ENCODE assay signal across 8 cellular contexts in the genomic region with DNA sequence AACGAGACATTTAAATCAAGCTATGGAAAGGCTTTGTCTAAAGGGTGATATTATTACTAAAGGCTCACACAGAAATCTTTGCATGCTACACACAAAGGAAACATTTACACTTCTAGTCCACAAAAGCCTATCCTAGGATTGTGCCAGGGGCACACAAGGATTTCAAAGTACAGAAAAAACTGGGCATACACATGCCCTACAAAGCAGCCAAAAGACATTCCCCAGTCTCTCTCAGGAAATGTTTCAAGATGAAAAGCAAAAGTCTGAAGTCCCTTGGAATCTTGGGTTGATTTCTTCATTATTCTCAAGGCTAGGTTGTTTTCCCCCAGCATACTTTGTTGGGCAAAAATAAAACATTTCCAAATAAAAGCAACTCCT. TPM values are rescaled to one million over a fixed set of nuclear protein-coding genes. Genes with fewer than 3 reads are reported as not detected.
DNase-seq lines count a peak whose midpoint lies in the region; ATAC-seq, FAIRE-seq and TF ChIP-seq lines count a peak whose summit lies in the region.

No MANE protein-coding gene starts in this region.

- no peak for TF ChIP-seq CTCF in CD8-positive, alpha-beta T cell (IDR thresholded peaks at IDR 0.05)
- TF ChIP-seq CTCF in endodermal cell (conservative IDR thresholded peaks at IDR 0.05): no peak

- no peaks in the 10 kb centered on the region for H3K27me3 Mint-ChIP-seq in CD8-positive, alpha-beta T cell (ENCODE audit: low read depth)
- no peaks in the 10 kb centered on the region for H3K27me3 Mint-ChIP-seq in endodermal cell (ENCODE audit: insufficient read depth)

- H2AFZ ChIP-seq in neuron (ENCODE audit: low read depth, low read length): no peak overlapping the region

- no CpG with 5 or more reads among the region's 1 CpG for WGBS in endodermal cell (ENCODE audit: insufficient coverage in 1 of 2, insufficient read length in 1 of 2), 2 experiments

- FAIRE-seq in GM12892 (lab: Jason Lieb, UNC): no peak

- H3K36me3 Mint-ChIP-seq in CD8-positive, alpha-beta T cell: peaks cover 24% of the 10 kb centered on the region
- H3K36me3 Mint-ChIP-seq in endodermal cell (ENCODE audit: low read depth): peaks cover 7% of the 10 kb centered on the region

- no peaks in the 10 kb centered on the region for H3K9me3 Mint-ChIP-seq in CD8-positive, alpha-beta T cell
- H3K9me3 Mint-ChIP-seq in endodermal cell: no peaks in the 10 kb centered on the region

- H3K27ac ChIP-seq in CD8-positive, alpha-beta T cell (ENCODE audit: low read depth, low read length): peak overlapping the region; percentile 93
- peak overlapping the region; percentile 90 for H3K27ac ChIP-seq in endodermal cell (ENCODE audit: low read depth, low read length)

- no peak for DNase-seq in CD8-positive, alpha-beta T cell
- DNase-seq in NT2/D1 (ENCODE audit: low read depth, low spot score) (no peak), endodermal cell (no peak), GM12892 (ENCODE audit: insufficient read length) (no peak), nucleus accumbens (lab: John Stamatoyannopoulos, UW) (no peak), NCI-H524 treated with DMSO at 0.1 percent for 48 hours (lab: John Stamatoyannopoulos, UW) (no peak)

- no peaks in the 10 kb centered on the region for H3K36me3 ChIP-seq in CD8-positive, alpha-beta T cell (ENCODE audit: insufficient read depth, low read length)
- H3K36me3 ChIP-seq in NT2/D1 (ENCODE audit: insufficient read depth, insufficient read length, low read length) (peaks cover 17% of the 10 kb centered on the region), endodermal cell (ENCODE audit: control insufficient read depth, insufficient read depth, low read length) (peaks cover 16% of the 10 kb centered on the region), neuron (ENCODE audit: insufficient read depth, low read length) (no peaks in the 10 kb centered on the region)

- H3K9ac ChIP-seq in NT2/D1 (ENCODE audit: insufficient read length, low read depth): peak overlapping the region; percentile 93
- peak overlapping the region; percentile 95 for H3K9ac ChIP-seq in endodermal cell (ENCODE audit: extremely low read depth, low read length, poor library complexity, severe bottlenecking)

- peak overlapping the region; percentile 91 for H3K27ac Mint-ChIP-seq in CD8-positive, alpha-beta T cell
- H3K27ac Mint-ChIP-seq in endodermal cell: peak overlapping the region; percentile 83

- ATAC-seq in CD8-positive, alpha-beta T cell: no peak
- ATAC-seq in HG03097 (IDR thresholded peaks at IDR 0.05; ENCODE audit: low FRiP score, unreplicated experiment): no peak

- H3K27me3 ChIP-seq in CD8-positive, alpha-beta T cell (ENCODE audit: insufficient read depth, low read length): no peaks in the 10 kb centered on the region
- H3K27me3 ChIP-seq in NT2/D1 (ENCODE audit: insufficient read depth, insufficient read length) (no peaks in the 10 kb centered on the region), endodermal cell (ENCODE audit: control insufficient read depth, insufficient read depth, low read length, poor library complexity, severe bottlenecking) (no peaks in the 10 kb centered on the region), neuron (ENCODE audit: insufficient read depth, low read length) (no peaks in the 10 kb centered on the region)

- H3K9me3 ChIP-seq in CD8-positive, alpha-beta T cell (ENCODE audit: low read length): no peaks in the 10 kb centered on the region
- no peaks in the 10 kb centered on the region for H3K9me3 ChIP-seq in NT2/D1 (ENCODE audit: insufficient read depth, low read length)
- no peaks in the 10 kb centered on the region for H3K9me3 ChIP-seq in endodermal cell (ENCODE audit: control insufficient read depth, low read length)
- H3K9me3 ChIP-seq in neuron (ENCODE audit: low read length): no peaks in the 10 kb centered on the region

- H3K4me3 Mint-ChIP-seq in CD8-positive, alpha-beta T cell: peak overlapping the region; percentile 92
- H3K4me3 Mint-ChIP-seq in endodermal cell: peak overlapping the region; percentile 93

- TF ChIP-seq POLR2A in GM12892 (IDR thresholded peaks at IDR 0.05; ENCODE audit: low read depth, low read length): no peak

- H3K4me3 ChIP-seq in CD8-positive, alpha-beta T cell (ENCODE audit: low read depth, low read length): peak overlapping the region; percentile 72
- H3K4me3 ChIP-seq in NT2/D1 (ENCODE audit: insufficient read length, low read depth) (peak overlapping the region; percentile 86), endodermal cell (ENCODE audit: low read length) (peak overlapping the region; percentile 91), neuron (ENCODE audit: low read length) (peak overlapping the region; percentile 100)

- H3K4me1 ChIP-seq in CD8-positive, alpha-beta T cell (ENCODE audit: insufficient read depth, low read length): peaks cover 23% of the 10 kb centered on the region
- H3K4me1 ChIP-seq in NT2/D1 (ENCODE audit: insufficient read depth, insufficient read length): no peaks in the 10 kb centered on the region
- H3K4me1 ChIP-seq in endodermal cell (ENCODE audit: control insufficient read depth, insufficient read depth, low read length): no peaks in the 10 kb centered on the region
- H3K4me1 ChIP-seq in neuron (ENCODE audit: insufficient read depth, low read length): peaks cover 25% of the 10 kb centered on the region

- CTCF ChIA-PET in CD8-positive, alpha-beta T cell (lab: Charles Lee): interaction anchor here (1.0 kb wide), 1 partner anchor 15 kb away, joined by 4 read pairs; no protein-coding TSS in a partner anchor

- POLR2A ChIA-PET in CD8-positive, alpha-beta T cell (lab: Charles Lee): interaction anchor here (0.6 to 1.3 kb wide), 3 partner anchors 17 to 111 kb away, joined by 3 to 4 read pairs (median 3); partner anchors contain the start of genes ORC3 and RARS2

- intact Hi-C loops in CD8-positive, alpha-beta T cell (cut with DNase I, micrococcal nuclease): loop anchor here (5.0 to 10.0 kb wide), 8 partner anchors 42 to 1937 kb away; partner anchors contain the start of genes CFAP206 (in 1 of the 2), LYRM2 (in 1 of the 2), PNRC1 (in 1 of the 2) and SMIM8 (in 1 of the 2)

- peaks cover 52% of the 10 kb centered on the region for H3K4me1 Mint-ChIP-seq in CD8-positive, alpha-beta T cell (ENCODE audit: low read depth)
- peaks cover 27% of the 10 kb centered on the region for H3K4me1 Mint-ChIP-seq in endodermal cell

RNA-seq across cellular contexts. Expression of gene AKIRIN2, which starts 1.7 kb away (rescaled TPM):
- 10 to 100 TPM; 79.4 to 82.4 TPM for total RNA-seq in CD8-positive, alpha-beta T cell
- total RNA-seq in endodermal cell: 10 to 100 TPM; 70.4 to 73.5 TPM
- 78.6 TPM for polyA plus RNA-seq in endodermal cell (2013, experiment 1 of 2)
- 71.6 TPM for polyA plus RNA-seq in endodermal cell (2013, experiment 2 of 2)
- polyA plus RNA-seq in GM12892 (2012; ENCODE audit: missing spikeins): 47.7 TPM
